Comparison of ENCODE assay signal across 8 cellular contexts in the genomic region with DNA sequence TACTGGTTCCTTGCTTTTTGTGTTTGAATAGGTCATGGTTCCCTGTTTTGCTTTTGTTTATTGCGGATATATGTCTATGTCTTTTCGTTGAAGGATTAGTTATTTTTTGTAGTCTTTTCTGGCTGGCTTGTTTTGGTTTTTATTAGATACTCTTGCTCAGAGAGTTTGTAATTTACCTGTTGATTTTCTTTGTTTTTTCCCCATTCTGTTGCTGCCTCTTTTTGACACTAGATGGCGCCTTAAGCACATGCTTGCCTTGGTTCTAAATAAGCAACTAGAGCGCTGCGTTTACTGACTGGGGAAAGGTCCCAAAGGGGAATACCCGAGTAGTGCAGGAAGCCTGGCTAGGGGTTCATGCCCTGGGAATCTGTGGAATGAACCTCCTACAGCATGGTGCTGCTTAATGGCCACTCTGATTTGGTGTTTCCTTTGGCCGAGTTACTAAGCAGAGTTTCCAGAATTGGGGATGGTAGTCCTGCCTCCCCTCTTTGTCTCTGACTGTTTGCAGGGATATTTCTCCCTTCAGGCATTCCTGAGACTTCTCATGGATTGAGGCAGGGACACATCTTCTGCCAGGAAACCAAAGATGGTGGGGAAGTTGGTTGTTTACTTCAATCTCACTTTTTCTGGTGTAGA.
DNase-seq lines count a peak whose midpoint lies in the region; ATAC-seq and TF ChIP-seq lines count a peak whose summit lies in the region.

No MANE protein-coding gene starts in this region.

- no peaks in the 10 kb centered on the region for H3K27me3 ChIP-seq in NT2/D1 (ENCODE audit: insufficient read depth, insufficient read length)
- peaks cover 15 to 31% (median 17%) of the 10 kb centered on the region in 3 donors for H3K27me3 ChIP-seq in gastrocnemius medialis

- intact Hi-C loops in gastrocnemius medialis (cut with DNase I; ENCODE audit: low total_unique reads): no loop called here
- intact Hi-C loops in posterior vena cava (cut with DNase I): no loop called here

- ATAC-seq in gastrocnemius medialis: no peak
- no peak for ATAC-seq in GM19397 (IDR thresholded peaks at IDR 0.05; ENCODE audit: unreplicated experiment)

- no peak for DNase-seq in AG09319 (ENCODE audit: extremely low read depth, low read depth)
- peak; percentile 85 for DNase-seq in NT2/D1 (ENCODE audit: low read depth, low spot score)
- peak; percentile 38 for DNase-seq in fibroblast of villous mesenchyme (ENCODE audit: low read depth)
- no peak for DNase-seq in gastrocnemius medialis
- DNase-seq in posterior vena cava (ENCODE audit: low spot score): no peak
- no peak for DNase-seq in NCI-H510A (lab: John Stamatoyannopoulos, UW)

- H3K4me1 ChIP-seq in NT2/D1 (ENCODE audit: insufficient read depth, insufficient read length) (peaks cover 6% of the 10 kb centered on the region), gastrocnemius medialis (no peaks in the 10 kb centered on the region)

- no peak overlapping the region for H3K9ac ChIP-seq in NT2/D1 (ENCODE audit: insufficient read length, low read depth)

- H3K36me3 ChIP-seq in NT2/D1 (ENCODE audit: insufficient read depth, insufficient read length, low read length) (no peaks in the 10 kb centered on the region), gastrocnemius medialis (no peaks in the 10 kb centered on the region)

- in situ Hi-C loops in gastrocnemius medialis (cut with MboI; ENCODE audit: low sequenced_read_pairs in 4 of 4): no loop called here

- no peak for TF ChIP-seq POLR2A in gastrocnemius medialis (IDR thresholded peaks at IDR 0.05)

- TF ChIP-seq CTCF in AG09319 (IDR thresholded peaks at IDR 0.05; ENCODE audit: low read depth, low read length) (peak; percentile 44), GM12874 (IDR thresholded peaks at IDR 0.05; ENCODE audit: insufficient read depth, low read depth, low read length) (peak; percentile 55; the same call in 1 of the 2 replicates), fibroblast of villous mesenchyme (IDR thresholded peaks at IDR 0.05; ENCODE audit: insufficient read depth, low read depth, low read length) (peak; percentile 64), gastrocnemius medialis (IDR thresholded peaks at IDR 0.05 in 4 of 5, conservative IDR thresholded peaks at IDR 0.05 in 1 of 5) (peak in 1 of 5 experiments; percentile 29)

- H3K9me3 ChIP-seq in NT2/D1 (ENCODE audit: insufficient read depth, low read length) (peaks cover 63% of the 10 kb centered on the region), gastrocnemius medialis (peaks cover 0 to 10% (median 0%) of the 10 kb centered on the region in 3 donors)

- no peak overlapping the region for H3K27ac ChIP-seq in gastrocnemius medialis

- H3K4me3 ChIP-seq in NT2/D1 (ENCODE audit: insufficient read length, low read depth): no peak overlapping the region
- H3K4me3 ChIP-seq in fibroblast of villous mesenchyme (ENCODE audit: low read depth, low read length): no peak overlapping the region
- no peak overlapping the region for H3K4me3 ChIP-seq in gastrocnemius medialis

Comparison
In these comparisons a context has a peak if more than half of its experiments do, and no peak if none do; other contexts are left out.
1. DNase-seq: peak in NT2/D1 (single experiment) and fibroblast of villous mesenchyme (single experiment); none in AG09319 (single experiment), gastrocnemius medialis (0 of 2), posterior vena cava (single experiment) and NCI-H510A (single experiment).